16 cellular contexts compared by ENCODE assay signal in the genomic region with DNA sequence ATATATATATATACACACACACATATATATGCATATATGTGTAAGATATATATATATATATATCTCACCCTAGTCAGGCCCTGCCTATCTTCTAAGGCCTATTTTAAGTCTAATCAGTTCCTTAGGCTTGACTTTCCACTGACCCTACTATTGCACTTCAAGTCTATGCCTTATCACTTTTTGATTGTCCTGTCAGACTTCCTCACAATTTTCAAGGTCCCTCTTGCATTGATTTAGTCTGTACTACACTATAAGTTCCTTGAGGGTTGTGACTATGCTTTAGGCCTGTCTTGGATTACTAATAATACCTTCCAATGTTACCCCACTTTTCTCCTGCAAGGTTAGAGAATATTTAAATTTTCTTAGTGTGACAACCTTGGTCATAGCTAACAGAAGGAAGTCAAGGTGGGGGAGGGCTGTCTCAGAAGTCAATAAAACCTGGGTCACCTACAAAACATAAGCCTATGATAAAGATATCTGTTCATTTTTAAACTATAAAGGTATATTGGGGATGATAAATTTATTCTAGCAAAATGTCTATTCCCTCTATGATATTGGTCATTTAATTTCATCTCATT.
DNase-seq lines count a peak whose midpoint lies in the region; ATAC-seq and TF ChIP-seq lines count a peak whose summit lies in the region.
"Had no signal": no experiment of that assay in that cellular context is flagged by ENCODE, and none has a peak within 500 bp of the region (broad histone marks: within the 10 kb centered on the region; RNA-seq: fewer than 3 reads in every experiment).

No MANE protein-coding gene starts in this region.

- DNase-seq in HT-29 (ENCODE audit: low spot score): peak; percentile 86
- peak; percentile 34 for DNase-seq in colonic mucosa
- peak in 1 of 3 donors; percentile 66 for DNase-seq in mucosa of descending colon
- DNase-seq in activated naive CD4-positive, alpha-beta T cell treated with Interleukin-2 at 50 U/mL for 16 hours: no peak
- DNase-seq in PC-9: no peak
- DNase-seq: CD8-positive, alpha-beta T cell; DND-41; HFFc6; NCI-H2171; NCI-H446; Right ventricle myocardium superior had no signal

- H3K79me2 ChIP-seq in PC-9 (ENCODE audit: low read depth): no peaks in the 10 kb centered on the region

- H2AFZ ChIP-seq in PC-9: no peak overlapping the region

- no peaks in the 10 kb centered on the region for H4K20me1 ChIP-seq in PC-9 (ENCODE audit: insufficient read depth)
- H4K20me1 ChIP-seq: BLaER1 treated with 17β-estradiol and CSF1 and Interleukin-3, amounts not matched to agents 10 nM and 100 nM had no signal

- intact Hi-C loops in colonic mucosa (cut with DNase I) (no loop called here), mucosa of descending colon (cut with DNase I, micrococcal nuclease) (no loop called here), PC-9 (cut with micrococcal nuclease; ENCODE audit: unreplicated experiment) (no loop called here)

- ATAC-seq in mucosa of descending colon: peak; percentile 50
- no peak for ATAC-seq in GM19467 (IDR thresholded peaks at IDR 0.05; ENCODE audit: unreplicated experiment)
- ATAC-seq: CD8-positive, alpha-beta T cell had no signal

- H3K4me3 ChIP-seq in colonic mucosa (no peak overlapping the region), mucosa of descending colon (no peak overlapping the region), PC-9 (no peak overlapping the region)
- H3K4me3 ChIP-seq: BLaER1 treated with 17β-estradiol and CSF1 and Interleukin-3, amounts not matched to agents 10 nM and 100 nM; SK-N-MC had no signal

- CTCF ChIA-PET in PC-9 (lab: Charles Lee): no interaction called here

- H3K27ac ChIP-seq in 22Rv1 (peak overlapping the region; percentile 55), colonic mucosa (peak overlapping the region; percentile 51), PC-9 (no peak overlapping the region)
- H3K27ac ChIP-seq: BLaER1 treated with 17β-estradiol and CSF1 and Interleukin-3, amounts not matched to agents 10 nM and 100 nM; KMS-11; SK-N-MC had no signal

- H3K4me2 ChIP-seq in PC-9: no peak overlapping the region
- H3K4me2 ChIP-seq: BLaER1 treated with 17β-estradiol and CSF1 and Interleukin-3, amounts not matched to agents 10 nM and 100 nM; KMS-11 had no signal

- H3K36me3 ChIP-seq in colonic mucosa (no peaks in the 10 kb centered on the region), mucosa of descending colon (ENCODE audit: low read depth) (no peaks in the 10 kb centered on the region), PC-9 (ENCODE audit: low read depth) (no peaks in the 10 kb centered on the region)
- H3K36me3 ChIP-seq: BLaER1 treated with 17β-estradiol and CSF1 and Interleukin-3, amounts not matched to agents 10 nM and 100 nM had no signal

- POLR2A ChIA-PET in PC-9 (lab: Charles Lee; ENCODE audit: unreplicated experiment): no interaction called here

- H3K9me3 ChIP-seq in colonic mucosa (no peaks in the 10 kb centered on the region), mucosa of descending colon (no peaks in the 10 kb centered on the region), PC-9 (ENCODE audit: insufficient read depth, low read depth) (no peaks in the 10 kb centered on the region)
- H3K9me3 ChIP-seq: BLaER1 treated with 17β-estradiol and CSF1 and Interleukin-3, amounts not matched to agents 10 nM and 100 nM had no signal

- H3K27me3 ChIP-seq in colonic mucosa: no peaks in the 10 kb centered on the region
- no peaks in the 10 kb centered on the region for H3K27me3 ChIP-seq in PC-9 (ENCODE audit: insufficient read depth, low read depth)
- H3K27me3 ChIP-seq: BLaER1 treated with 17β-estradiol and CSF1 and Interleukin-3, amounts not matched to agents 10 nM and 100 nM had no signal

- no peak for TF ChIP-seq CTCF in 22Rv1 (IDR thresholded peaks at IDR 0.05)
- no peak for TF ChIP-seq CTCF in colonic mucosa (IDR thresholded peaks at IDR 0.05)
- no peak for TF ChIP-seq CTCF in mucosa of descending colon (IDR thresholded peaks at IDR 0.05)
- TF ChIP-seq CTCF in PC-9 (conservative IDR thresholded peaks at IDR 0.05): no peak

- no peak overlapping the region for H3K9ac ChIP-seq in colonic mucosa (ENCODE audit: low read depth in 2 of 2, low read length in 2 of 2)
- H3K9ac ChIP-seq: BLaER1 treated with 17β-estradiol and CSF1 and Interleukin-3, amounts not matched to agents 10 nM and 100 nM; KMS-11 had no signal

- no peaks in the 10 kb centered on the region for H3K4me1 ChIP-seq in colonic mucosa
- peaks cover 14% of the 10 kb centered on the region for H3K4me1 ChIP-seq in mucosa of descending colon (ENCODE audit: low read depth)
- H3K4me1 ChIP-seq in PC-9 (replicated peaks; ENCODE audit: insufficient read depth): peaks cover 10% of the 10 kb centered on the region

- H3K9me2 ChIP-seq in PC-9 (ENCODE audit: insufficient read depth): no peaks in the 10 kb centered on the region

- BruUV-seq in PC-9 (replicated peaks; lab: Mats Ljungman, UMichigan): no TSS peak

- H3F3A ChIP-seq in PC-9 (ENCODE audit: insufficient read depth, low read depth): peaks cover 10% of the 10 kb centered on the region

Comparison
In these comparisons a context has a peak if more than half of its experiments do, and no peak if none do; other contexts are left out.
1. DNase-seq: peak in HT-29 (single experiment) and colonic mucosa (single experiment); none in activated naive CD4-positive, alpha-beta T cell treated with Interleukin-2 at 50 U/mL for 16 hours (single experiment) and PC-9 (0 of 2).